In genomic region chr13:100506154-100506553, GRCh38 we compare ENCODE assay signal across 10 cellular contexts.
A peak's percentile ranks its signal among the peaks of the same experiment; 100 is the strongest.
DNase-seq lines count a peak whose midpoint lies in the region; ATAC-seq and TF ChIP-seq lines count a peak whose summit lies in the region.
"Had no signal": no experiment of that assay in that cellular context is flagged by ENCODE, and none has a peak within 500 bp of the region (broad histone marks: within the 10 kb centered on the region; RNA-seq: fewer than 3 reads in every experiment).

No MANE protein-coding gene starts in this region.

- WGBS in upper lobe of left lung, 2 donors: 78% methylated on average over 14 to 15 of the region's 15 CpGs

- H3K4me1 ChIP-seq in right atrium auricular region: peaks cover 0 to 16% of the 10 kb centered on the region in 2 donors
- H3K4me1 ChIP-seq in upper lobe of left lung: no peaks in the 10 kb centered on the region

- H3K36me3 ChIP-seq in right atrium auricular region (no peaks in the 10 kb centered on the region), upper lobe of left lung (no peaks in the 10 kb centered on the region)

- H3K4me3 Mint-ChIP-seq in activated CD4-positive, alpha-beta memory T cell treated with anti-CD3 and anti-CD28 coated beads, Interleukin-2, amount 10 ng/mL, durations not matched to agents 7 days and 5 days: peak overlapping the region; percentile 56
- H3K4me3 Mint-ChIP-seq: HFFc6 had no signal

- peak; percentile 31 for DNase-seq in activated CD4-positive, alpha-beta memory T cell treated with anti-CD3 and anti-CD28 coated beads, Interleukin-2, amount 10 ng/mL, durations not matched to agents 7 days and 5 days
- peak; percentile 58 for DNase-seq in stimulated activated CD4-positive, alpha-beta T cell treated with anti-CD3 and anti-CD28 coated beads, Interleukin-1b, Interleukin-23, amount 100 ng/mL, for 48 hours
- no peak for DNase-seq in NCI-H446 (lab: John Stamatoyannopoulos, UW)
- DNase-seq in right atrium auricular region (ENCODE audit: low spot score): no peak
- no peak for DNase-seq in upper lobe of left lung
- DNase-seq in COLO829 (ENCODE audit: low spot score): no peak
- DNase-seq: HFFc6 had no signal

- H3K27ac Mint-ChIP-seq in activated CD4-positive, alpha-beta memory T cell treated with anti-CD3 and anti-CD28 coated beads, Interleukin-2, amount 10 ng/mL, durations not matched to agents 7 days and 5 days: peak overlapping the region; percentile 38
- H3K27ac Mint-ChIP-seq: HFFc6 had no signal

- H3K4me3 ChIP-seq in right atrium auricular region: no peak overlapping the region
- no peak overlapping the region for H3K4me3 ChIP-seq in upper lobe of left lung

- H3K27me3 ChIP-seq in right atrium auricular region: no peaks in the 10 kb centered on the region
- H3K27me3 ChIP-seq in upper lobe of left lung: no peaks in the 10 kb centered on the region

- peaks cover 9% of the 10 kb centered on the region for H3K27me3 Mint-ChIP-seq in activated CD4-positive, alpha-beta memory T cell treated with anti-CD3 and anti-CD28 coated beads, Interleukin-2, amount 10 ng/mL, durations not matched to agents 7 days and 5 days

- TF ChIP-seq CTCF in right atrium auricular region (IDR thresholded peaks at IDR 0.05) (no peak), upper lobe of left lung (IDR thresholded peaks at IDR 0.05) (no peak)

- no peak for TF ChIP-seq POLR2A in upper lobe of left lung (IDR thresholded peaks at IDR 0.05)

- H3K27ac ChIP-seq in right atrium auricular region (no peak overlapping the region), upper lobe of left lung (no peak overlapping the region)
- H3K27ac ChIP-seq: VCaP had no signal

- H3K4me1 Mint-ChIP-seq in activated CD4-positive, alpha-beta memory T cell treated with anti-CD3 and anti-CD28 coated beads, Interleukin-2, amount 10 ng/mL, durations not matched to agents 7 days and 5 days: peaks cover 27% of the 10 kb centered on the region

- no peaks in the 10 kb centered on the region for H3K9me3 ChIP-seq in right atrium auricular region
- no peaks in the 10 kb centered on the region for H3K9me3 ChIP-seq in upper lobe of left lung

- H3K9me3 Mint-ChIP-seq in activated CD4-positive, alpha-beta memory T cell treated with anti-CD3 and anti-CD28 coated beads, Interleukin-2, amount 10 ng/mL, durations not matched to agents 7 days and 5 days: no peaks in the 10 kb centered on the region
- H3K9me3 Mint-ChIP-seq: HFFc6 had no signal

- ATAC-seq in GM18520 (IDR thresholded peaks at IDR 0.05; ENCODE audit: unreplicated experiment) (peak; percentile 61), HG02763 (IDR thresholded peaks at IDR 0.05; ENCODE audit: unreplicated experiment) (peak; percentile 47), upper lobe of left lung (ENCODE audit: low FRiP score in 2 of 2) (no peak)

- CTCF ChIA-PET in activated CD4-positive, alpha-beta memory T cell treated with anti-CD3 and anti-CD28 coated beads, Interleukin-2, amount 10 ng/mL, durations not matched to agents 7 days and 5 days (lab: Charles Lee): interaction anchor here (1.1 kb wide), 2 partner anchors 9 to 849 kb away, joined by 4 to 6 read pairs; no protein-coding TSS in a partner anchor

- POLR2A ChIA-PET in activated CD4-positive, alpha-beta memory T cell treated with anti-CD3 and anti-CD28 coated beads, Interleukin-2, amount 10 ng/mL, durations not matched to agents 7 days and 5 days (lab: Charles Lee): interaction anchor here (1.2 kb wide), 1 partner anchor 112 kb away, joined by 3 read pairs; no protein-coding TSS in a partner anchor

- H3K36me3 Mint-ChIP-seq in activated CD4-positive, alpha-beta memory T cell treated with anti-CD3 and anti-CD28 coated beads, Interleukin-2, amount 10 ng/mL, durations not matched to agents 7 days and 5 days (ENCODE audit: low read depth): peaks cover 2% of the 10 kb centered on the region

- no peak for TF ChIP-seq EP300 in upper lobe of left lung (IDR thresholded peaks at IDR 0.05)

Comparison
In these comparisons a context has a peak if more than half of its experiments do, and no peak if none do; other contexts are left out.
1. ATAC-seq: peak in GM18520 (single experiment) and HG02763 (single experiment); none in upper lobe of left lung (0 of 2).
2. DNase-seq: peak in activated CD4-positive, alpha-beta memory T cell treated with anti-CD3 and anti-CD28 coated beads, Interleukin-2, amount 10 ng/mL, durations not matched to agents 7 days and 5 days (single experiment) and stimulated activated CD4-positive, alpha-beta T cell treated with anti-CD3 and anti-CD28 coated beads, Interleukin-1b, Interleukin-23, amount 100 ng/mL, for 48 hours (single experiment); none in NCI-H446 (0 of 2), right atrium auricular region (single experiment), upper lobe of left lung (0 of 2) and COLO829 (single experiment).